In the genomic region with DNA sequence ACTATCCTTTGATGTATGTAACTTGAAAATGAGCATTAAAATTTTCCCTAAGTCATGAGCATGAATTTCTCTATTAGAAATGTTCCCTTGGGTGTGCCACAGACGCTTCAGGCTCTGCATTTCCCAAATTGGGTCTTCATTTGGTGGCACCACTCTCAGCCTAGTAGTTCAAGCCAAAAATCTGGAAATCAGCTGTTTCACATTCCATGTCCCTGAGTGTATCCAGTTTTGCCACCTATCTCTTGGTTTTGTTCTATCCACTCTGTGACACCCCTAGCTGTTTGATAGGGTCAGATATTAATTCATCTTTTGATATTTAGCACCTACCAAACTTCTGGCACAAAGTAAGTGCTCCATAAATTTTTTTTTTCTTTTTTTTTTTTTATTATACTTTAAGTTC, we compare ENCODE assay signal across 28 cellular contexts.
"Had no signal": no experiment of that assay in that cellular context is flagged by ENCODE, and none has a peak within 500 bp of the region (broad histone marks: within the 10 kb centered on the region; RNA-seq: fewer than 3 reads in every experiment).

No MANE protein-coding gene starts in this region.

- H3K9me3 ChIP-seq: ascending aorta, body of pancreas, MG63 had no signal

- H3K4me3 ChIP-seq: ascending aorta, body of pancreas, MG63, SK-N-MC had no signal

- H3K9me3 Mint-ChIP-seq: T-cell had no signal

- H3K27ac Mint-ChIP-seq: activated CD4-positive, alpha-beta memory T cell treated with anti-CD3 and anti-CD28 coated beads, Interleukin-2, amount 10 ng/mL, durations not matched to agents 7 days and 5 days; activated CD4-positive, alpha-beta T cell treated with anti-CD3 and anti-CD28 coated beads for 36 hours; activated naive CD4-positive, alpha-beta T cell treated with anti-CD3 and anti-CD28 coated beads, Interleukin-2, amount 50 U/mL, for 72 hours; activated naive CD8-positive, alpha-beta T cell treated with anti-CD3 and anti-CD28 coated beads, Interleukin-2, amount 50 U/mL, for 24 hours had no signal

- H3K4me3 Mint-ChIP-seq: activated CD4-positive, alpha-beta memory T cell treated with anti-CD3 and anti-CD28 coated beads, Interleukin-2, amount 10 ng/mL, durations not matched to agents 7 days and 5 days; activated CD4-positive, alpha-beta T cell treated with anti-CD3 and anti-CD28 coated beads for 36 hours; activated naive CD8-positive, alpha-beta T cell treated with anti-CD3 and anti-CD28 coated beads, Interleukin-2, amount 50 U/mL, for 24 hours; T-cell had no signal

- H3K27me3 ChIP-seq: ascending aorta, body of pancreas, MG63 had no signal

- H3K27ac ChIP-seq: ascending aorta, body of pancreas, SK-N-MC, VCaP had no signal

- H3K36me3 ChIP-seq: ascending aorta, MG63 had no signal

- DNase-seq: activated CD4-positive, alpha-beta memory T cell treated with anti-CD3 and anti-CD28 coated beads, Interleukin-2, amount 10 ng/mL, durations not matched to agents 7 days and 5 days; activated CD4-positive, alpha-beta T cell treated with anti-CD3 and anti-CD28 coated beads for 36 hours; activated CD4-positive, alpha-beta T cell treated with anti-CD3 and anti-CD28 coated beads, Interleukin-2, amount 50 U/mL, for 1 hour; activated CD8-positive, alpha-beta memory T cell treated with anti-CD3 and anti-CD28 coated beads, Interleukin-2, amount 50 U/mL, for 4 hours; activated naive CD8-positive, alpha-beta T cell treated with anti-CD3 and anti-CD28 coated beads, Interleukin-2, amount 50 U/mL, for 24 hours; activated T-cell treated with anti-CD3 and anti-CD28 coated beads, Interleukin-2, amount 50 U/mL, for 1 hour; amniotic stem cell; body of pancreas; KG1; MG63; MV-4-11; NCI-H1092 treated with DMSO at 0.1 percent for 48 hours; NCI-H1417 treated with DMSO at 0.1 percent for 48 hours; NCI-H1694; NCI-H2029; NCI-H2107; NCI-H345; NCI-H510A; NCI-H526 treated with DMSO at 0.1 percent for 48 hours; NCI-H82; RPMI8226; T-cell had no signal

- ATAC-seq: activated CD4-positive, alpha-beta T cell treated with anti-CD3 and anti-CD28 coated beads for 36 hours; activated naive CD4-positive, alpha-beta T cell treated with anti-CD3 and anti-CD28 coated beads, Interleukin-2, amount 50 U/mL, for 72 hours; body of pancreas; Panc1; Right ventricle myocardium inferior; T-cell had no signal

- H3K27me3 Mint-ChIP-seq: activated CD4-positive, alpha-beta memory T cell treated with anti-CD3 and anti-CD28 coated beads, Interleukin-2, amount 10 ng/mL, durations not matched to agents 7 days and 5 days; activated CD4-positive, alpha-beta T cell treated with anti-CD3 and anti-CD28 coated beads for 36 hours; activated naive CD8-positive, alpha-beta T cell treated with anti-CD3 and anti-CD28 coated beads, Interleukin-2, amount 50 U/mL, for 24 hours; T-cell had no signal

- H3K4me1 ChIP-seq: ascending aorta, body of pancreas had no signal
